22 cellular contexts compared by ENCODE assay signal in genomic region chr11:63558459-63559157, GRCh38. TPM values are rescaled to one million over a fixed set of nuclear protein-coding genes. Genes with fewer than 3 reads are reported as not detected.
"Had no signal": no experiment of that assay in that cellular context is flagged by ENCODE, and none has a peak within 500 bp of the region (broad histone marks: within the 10 kb centered on the region; RNA-seq: fewer than 3 reads in every experiment).

No MANE protein-coding gene starts in this region.

- H3K36me3 ChIP-seq: adrenal gland, cardiac muscle cell, left ventricle myocardium inferior had no signal

- H3K27ac Mint-ChIP-seq: activated B cell treated with CpG ODN at 0.5 μM for 24 hours; activated naive CD4-positive, alpha-beta T cell treated with anti-CD3 and anti-CD28 coated beads, Interleukin-2, amount 50 U/mL, for 24 hours; activated T-cell treated with anti-CD3 and anti-CD28 coated beads, Interleukin-2, amount 50 U/mL, for 24 hours; nephron; progenitor cell of endocrine pancreas had no signal

- H3K27me3 ChIP-seq: adrenal gland, cardiac muscle cell had no signal

- H3K27ac ChIP-seq: adrenal gland, cardiac muscle cell, left ventricle myocardium inferior had no signal

- DNase-seq: activated B cell treated with CpG ODN at 0.5 μM for 24 hours; activated CD4-positive, alpha-beta T cell treated with anti-CD3 and anti-CD28 coated beads, Interleukin-2, amount 50 U/mL, for 1 hour; activated T-cell treated with anti-CD3 and anti-CD28 coated beads, Interleukin-2, amount 50 U/mL, for 24 hours; adrenal gland; hippocampal formation; left ventricle myocardium inferior; mesendoderm; occipital lobe; right cardiac atrium; stimulated activated naive CD8-positive, alpha-beta T cell treated with anti-CD3 and anti-CD28 coated beads, Interleukin-15, Interleukin-2, amounts not matched to agents 100 U/mL and 50 U/mL, for 24 hours had no signal

- FAIRE-seq: colon, keratinocyte had no signal

- H3K4me1 ChIP-seq: adrenal gland had no signal

- H3K9me3 ChIP-seq: adrenal gland, left ventricle myocardium inferior had no signal

- H3K27me3 Mint-ChIP-seq: activated naive CD4-positive, alpha-beta T cell treated with anti-CD3 and anti-CD28 coated beads, Interleukin-2, amount 50 U/mL, for 24 hours; activated T-cell treated with anti-CD3 and anti-CD28 coated beads, Interleukin-2, amount 50 U/mL, for 24 hours had no signal

- H3K4me3 ChIP-seq: adrenal gland, cardiac muscle cell, left ventricle myocardium inferior, smooth muscle cell had no signal

- H3K9me3 Mint-ChIP-seq: activated B cell treated with CpG ODN at 0.5 μM for 24 hours; activated naive CD4-positive, alpha-beta T cell treated with anti-CD3 and anti-CD28 coated beads, Interleukin-2, amount 50 U/mL, for 24 hours; activated T-cell treated with anti-CD3 and anti-CD28 coated beads, Interleukin-2, amount 50 U/mL, for 24 hours; nephron had no signal

- ATAC-seq: esophagus mucosa; right cardiac atrium; stimulated activated naive CD8-positive, alpha-beta T cell treated with anti-CD3 and anti-CD28 coated beads, Interleukin-15, Interleukin-2, amounts not matched to agents 100 U/mL and 50 U/mL, for 24 hours had no signal

- H3K36me3 Mint-ChIP-seq: activated naive CD4-positive, alpha-beta T cell treated with anti-CD3 and anti-CD28 coated beads, Interleukin-2, amount 50 U/mL, for 24 hours had no signal

- H3K4me3 Mint-ChIP-seq: activated B cell treated with CpG ODN at 0.5 μM for 24 hours; activated naive CD4-positive, alpha-beta T cell treated with anti-CD3 and anti-CD28 coated beads, Interleukin-2, amount 50 U/mL, for 24 hours; activated T-cell treated with anti-CD3 and anti-CD28 coated beads, Interleukin-2, amount 50 U/mL, for 24 hours; nephron had no signal

- H3K4me2 ChIP-seq: smooth muscle cell had no signal

RNA-seq across cellular contexts. Expression of gene PLAAT2, which starts 4.6 kb away (rescaled TPM):
- total RNA-seq: activated B cell treated with CpG ODN at 0.5 μM for 24 hours; adrenal gland; cardiac muscle cell; glomerular endothelial cell; left ventricle myocardium inferior; occipital lobe; progenitor cell of endocrine pancreas; smooth muscle cell; T-helper 2 cell treated with Interferon-gamma antibody and Interleukin-4, amounts not matched to agents 100 ng/mL and 5 ng/mL, for 36 hours had no signal
- polyA plus RNA-seq: cardiac muscle cell, smooth muscle cell had no signal

RNA-seq across cellular contexts. Expression of gene PLAAT4, which starts 22.0 kb away (rescaled TPM):
- total RNA-seq: cardiac muscle cell, progenitor cell of endocrine pancreas, smooth muscle cell had no signal
- polyA plus RNA-seq: cardiac muscle cell, smooth muscle cell had no signal

RNA-seq across cellular contexts. Expression of gene LGALS12, which starts 52.7 kb away (rescaled TPM):
- total RNA-seq: activated B cell treated with CpG ODN at 0.5 μM for 24 hours, cardiac muscle cell, esophagus mucosa, glomerular endothelial cell, occipital lobe, smooth muscle cell, temporal lobe, ureter had no signal
- polyA plus RNA-seq: cardiac muscle cell, keratinocyte, smooth muscle cell had no signal
